ENCODE assay signal across 8 cellular contexts in genomic region chr11:119018074-119018938, GRCh38. TPM values are rescaled to one million over a fixed set of nuclear protein-coding genes. Genes with fewer than 3 reads are reported as not detected.
DNase-seq lines count a peak whose midpoint lies in the region; TF ChIP-seq lines count a peak whose summit lies in the region.

Gene RPS25 (minus strand): TSS chr11:119018343. CDS start chr11:119018284, 59 bp downstream.
Gene TRAPPC4 (plus strand): TSS chr11:119018766. CDS start chr11:119018796, 30 bp downstream.

- peak within 1 kb of the TSS; percentile 100 for H3K9ac ChIP-seq in SK-N-MC (ENCODE audit: insufficient read length)

- H3K4me3 ChIP-seq in NB4 (ENCODE audit: low read depth, low read length) (peak within 1 kb of the TSS; percentile 100), SK-N-MC (peak within 1 kb of the TSS; percentile 100)

- TF ChIP-seq CTCF in HFFc6 (IDR thresholded peaks at IDR 0.05): no peak
- no peak for TF ChIP-seq CTCF in NB4 (IDR thresholded peaks at IDR 0.05; ENCODE audit: low read depth, low read length)

- H3K4me3 Mint-ChIP-seq in HFFc6: peak within 1 kb of the TSS; percentile 98
- peak within 1 kb of the TSS; percentile 97 for H3K4me3 Mint-ChIP-seq in activated naive CD4-positive, alpha-beta T cell treated with anti-CD3 and anti-CD28 coated beads, Interleukin-2, amount 10 ng/mL, durations not matched to agents 7 days and 5 days

- H3K4me1 Mint-ChIP-seq in HFFc6 (ENCODE audit: low read depth): peaks cover 40% of the 10 kb centered on the region
- H3K4me1 Mint-ChIP-seq in activated naive CD4-positive, alpha-beta T cell treated with anti-CD3 and anti-CD28 coated beads, Interleukin-2, amount 10 ng/mL, durations not matched to agents 7 days and 5 days: peaks cover 58% of the 10 kb centered on the region

- TF ChIP-seq POLR2A in NB4 (IDR thresholded peaks at IDR 0.05; ENCODE audit: extremely low read depth, insufficient read length): peak; percentile 93

- H3K27ac Mint-ChIP-seq in HFFc6: peak within 1 kb of the TSS; percentile 94
- H3K27ac Mint-ChIP-seq in activated naive CD4-positive, alpha-beta T cell treated with anti-CD3 and anti-CD28 coated beads, Interleukin-2, amount 10 ng/mL, durations not matched to agents 7 days and 5 days: peak within 1 kb of the TSS; percentile 100

- peaks cover 66% of the 10 kb centered on the region for H3K36me3 ChIP-seq in SK-N-MC (ENCODE audit: insufficient read depth, low read length)

- no peaks in the 10 kb centered on the region for H3K9me3 Mint-ChIP-seq in HFFc6
- H3K9me3 Mint-ChIP-seq in activated naive CD4-positive, alpha-beta T cell treated with anti-CD3 and anti-CD28 coated beads, Interleukin-2, amount 10 ng/mL, durations not matched to agents 7 days and 5 days: no peaks in the 10 kb centered on the region

- peaks cover 59% of the 10 kb centered on the region for H3K36me3 Mint-ChIP-seq in HFFc6 (ENCODE audit: low read depth)
- peaks cover 72% of the 10 kb centered on the region for H3K36me3 Mint-ChIP-seq in activated naive CD4-positive, alpha-beta T cell treated with anti-CD3 and anti-CD28 coated beads, Interleukin-2, amount 10 ng/mL, durations not matched to agents 7 days and 5 days

- H3K27me3 Mint-ChIP-seq in HFFc6 (ENCODE audit: insufficient read depth): peaks cover 3% of the 10 kb centered on the region
- no peaks in the 10 kb centered on the region for H3K27me3 Mint-ChIP-seq in activated naive CD4-positive, alpha-beta T cell treated with anti-CD3 and anti-CD28 coated beads, Interleukin-2, amount 10 ng/mL, durations not matched to agents 7 days and 5 days

- DNase-seq in GM04503 (ENCODE audit: low read depth) (peak; percentile 85), HFFc6 (peak; percentile 95), NB4 (ENCODE audit: low read depth) (peak; percentile 99), SK-N-MC (ENCODE audit: low read depth, low spot score) (peak; percentile 86), germinal center (ENCODE audit: low spot score) (peak; percentile 93), non-pigmented ciliary epithelial cell (ENCODE audit: low read depth) (peak; percentile 70), superior temporal gyrus (ENCODE audit: extremely low spot score) (peak; percentile 99)
- DNase-seq in activated naive CD4-positive, alpha-beta T cell treated with anti-CD3 and anti-CD28 coated beads, Interleukin-2, amount 10 ng/mL, durations not matched to agents 7 days and 5 days: peak; percentile 98

- H3K9me3 ChIP-seq in SK-N-MC (ENCODE audit: low read depth, low read length): no peaks in the 10 kb centered on the region

- peak within 1 kb of the TSS; percentile 93 for H3K27ac ChIP-seq in SK-N-MC

- CTCF ChIA-PET in activated naive CD4-positive, alpha-beta T cell treated with anti-CD3 and anti-CD28 coated beads, Interleukin-2, amount 10 ng/mL, durations not matched to agents 7 days and 5 days (lab: Charles Lee): interaction anchor here (0.6 to 2.0 kb wide), 3 partner anchors 21 to 38 kb away, joined by 3 to 5 read pairs (median 3); partner anchors contain the start of gene CENATAC

RNA-seq across cellular contexts. Expression of gene RPS25, which starts in this region (rescaled TPM):
- 100 to 1,000 TPM; 699 to 981 (median 857) TPM for total RNA-seq in HFFc6 (2021; fragmentation: NEBNext Ultra II Directional; extraction: Animal tissue kit (Norgen Biotek cat#: 25700))

RNA-seq across cellular contexts. Expression of gene TRAPPC4, which starts in this region (rescaled TPM):
- total RNA-seq in HFFc6 (2021; fragmentation: NEBNext Ultra II Directional; extraction: Animal tissue kit (Norgen Biotek cat#: 25700)): 10 to 100 TPM; 71.7 to 92.6 (median 81.4) TPM

Comparison
In these comparisons a context has a peak if more than half of its experiments do, and no peak if none do; other contexts are left out.
1. Peak in every context shown above with its lines: DNase-seq, H3K4me3 ChIP-seq and H3K27ac ChIP-seq.